15 cellular contexts compared by ENCODE assay signal in the genomic region with DNA sequence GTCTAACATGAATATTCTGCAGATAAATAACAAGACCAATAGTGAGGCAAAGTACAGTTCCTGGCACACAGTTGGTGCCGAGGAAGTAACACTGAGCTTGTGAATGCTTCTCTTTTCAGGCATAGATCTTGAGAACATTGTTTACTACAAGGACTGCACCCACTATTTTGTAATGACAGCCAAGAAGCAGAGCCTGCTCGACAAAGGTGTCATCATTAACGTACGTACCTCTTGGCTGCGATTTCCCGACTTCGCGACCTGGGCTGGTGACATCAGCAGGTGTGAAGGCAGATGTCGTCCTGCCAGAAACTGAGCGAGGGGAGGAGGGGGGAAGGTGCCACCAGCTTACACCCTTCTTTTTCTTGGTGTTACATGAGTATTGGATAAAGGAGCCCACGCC.
A peak's percentile ranks its signal among the peaks of the same experiment; 100 is the strongest.
DNase-seq lines count a peak whose midpoint lies in the region; ATAC-seq, FAIRE-seq and TF ChIP-seq lines count a peak whose summit lies in the region.
"Had no signal": no experiment of that assay in that cellular context is flagged by ENCODE, and none has a peak within 500 bp of the region (broad histone marks: within the 10 kb centered on the region; RNA-seq: fewer than 3 reads in every experiment).

No MANE protein-coding gene starts in this region.

- TF ChIP-seq CTCF in HL-60 (IDR thresholded peaks at IDR 0.05; ENCODE audit: insufficient read depth, low read length) (no peak), endothelial cell of umbilical vein (IDR thresholded peaks at IDR 0.05; ENCODE audit: extremely low read depth in 1 of 2, insufficient read depth in 1 of 2, low read depth in 1 of 2, low read length in 2 of 2) (no peak), progenitor cell of endocrine pancreas (IDR thresholded peaks at IDR 0.05; ENCODE audit: unreplicated experiment) (no peak)

- no peak for TF ChIP-seq POLR2A in endothelial cell of umbilical vein (IDR thresholded peaks at IDR 0.05; ENCODE audit: low read depth, low read length)

- H3K9me1 ChIP-seq in endothelial cell of umbilical vein (replicated peaks; ENCODE audit: control insufficient read depth, extremely low read depth, insufficient read depth, low read length), result no peaks in the 10 kb centered on the region

- no peaks in the 10 kb centered on the region for H3K9me3 Mint-ChIP-seq in progenitor cell of endocrine pancreas (ENCODE audit: low read depth)
- H3K9me3 Mint-ChIP-seq: activated naive CD8-positive, alpha-beta T cell treated with anti-CD3 and anti-CD28 coated beads, Interleukin-2, amount 10 ng/mL, durations not matched to agents 7 days and 5 days had no signal

- FAIRE-seq in endothelial cell of umbilical vein (lab: Jason Lieb, UNC), result peak; percentile 33

- H3K4me3 Mint-ChIP-seq in progenitor cell of endocrine pancreas (ENCODE audit: low read depth), result no peak overlapping the region
- H3K4me3 Mint-ChIP-seq: activated CD4-positive, alpha-beta T cell treated with anti-CD3 and anti-CD28 coated beads for 36 hours; activated naive CD8-positive, alpha-beta T cell treated with anti-CD3 and anti-CD28 coated beads, Interleukin-2, amount 10 ng/mL, durations not matched to agents 7 days and 5 days had no signal

- H3K36me3 ChIP-seq in BLaER1 treated with 17β-estradiol and CSF1 and Interleukin-3, amounts not matched to agents 10 nM and 100 nM, result peaks cover 0 to 27% (median 0%) of the 10 kb centered on the region in 11 experiments; a peak in 4 of 22 replicates
- H3K36me3 ChIP-seq in endothelial cell of umbilical vein (ENCODE audit: control insufficient read depth in 2 of 2, extremely low read depth in 1 of 2, insufficient read depth in 2 of 2, low read length in 2 of 2), result peaks cover 2 to 10% of the 10 kb centered on the region in 2 experiments

- H3K9me3 ChIP-seq in BLaER1 treated with 17β-estradiol and CSF1 and Interleukin-3, amounts not matched to agents 10 nM and 100 nM (replicated peaks in 1 of 11), result no peaks in the 10 kb centered on the region
- H3K9me3 ChIP-seq in endothelial cell of umbilical vein (replicated peaks; ENCODE audit: control insufficient read depth, insufficient read depth, low read length), result no peaks in the 10 kb centered on the region

- peak overlapping the region; percentile 39 to 90 (median 77) for H3K4me2 ChIP-seq in BLaER1 treated with 17β-estradiol and CSF1 and Interleukin-3, amounts not matched to agents 10 nM and 100 nM
- no peak overlapping the region for H3K4me2 ChIP-seq in endothelial cell of umbilical vein (ENCODE audit: insufficient read depth, low read length)

- H3K27me3 Mint-ChIP-seq in progenitor cell of endocrine pancreas, result no peaks in the 10 kb centered on the region
- H3K27me3 Mint-ChIP-seq: activated CD4-positive, alpha-beta T cell treated with anti-CD3 and anti-CD28 coated beads for 36 hours; activated naive CD8-positive, alpha-beta T cell treated with anti-CD3 and anti-CD28 coated beads, Interleukin-2, amount 10 ng/mL, durations not matched to agents 7 days and 5 days had no signal

- peak overlapping the region; percentile 72 for H3K27ac Mint-ChIP-seq in progenitor cell of endocrine pancreas
- H3K27ac Mint-ChIP-seq: activated CD4-positive, alpha-beta T cell treated with anti-CD3 and anti-CD28 coated beads for 36 hours; activated naive CD8-positive, alpha-beta T cell treated with anti-CD3 and anti-CD28 coated beads, Interleukin-2, amount 10 ng/mL, durations not matched to agents 7 days and 5 days had no signal

- peak overlapping the region in 2 of 11 experiments; percentile 7 to 77; a peak in 2 of 22 replicates for H3K27ac ChIP-seq in BLaER1 treated with 17β-estradiol and CSF1 and Interleukin-3, amounts not matched to agents 10 nM and 100 nM
- H3K27ac ChIP-seq in HL-60 (replicated peaks) (peak overlapping the region; percentile 60), endothelial cell of umbilical vein (ENCODE audit: insufficient read depth, low read depth, low read length) (no peak overlapping the region)

- H4K20me1 ChIP-seq in BLaER1 treated with 17β-estradiol and CSF1 and Interleukin-3, amounts not matched to agents 10 nM and 100 nM, result no peaks in the 10 kb centered on the region
- H4K20me1 ChIP-seq in endothelial cell of umbilical vein (replicated peaks; ENCODE audit: control insufficient read depth, extremely low read depth, insufficient read depth, low read length), result no peaks in the 10 kb centered on the region

- H3K4me1 ChIP-seq in BLaER1 treated with 17β-estradiol and CSF1 and Interleukin-3, amounts not matched to agents 10 nM and 100 nM, result peaks cover 39 to 76% (median 65%) of the 10 kb centered on the region in 10 experiments
- peaks cover 60% of the 10 kb centered on the region for H3K4me1 ChIP-seq in endothelial cell of umbilical vein (ENCODE audit: control insufficient read depth, extremely low read depth, insufficient read depth, low read length)

- H3K79me2 ChIP-seq in endothelial cell of umbilical vein (ENCODE audit: control insufficient read depth, insufficient read depth, low read length), result no peaks in the 10 kb centered on the region

- dilution Hi-C loops in endothelial cell of umbilical vein (cut with MboI; ENCODE audit: extremely low pct_ligation_motif_present, low sequenced_read_pairs), result no loop called here

- no peak for ATAC-seq in HG02571 (IDR thresholded peaks at IDR 0.05; ENCODE audit: unreplicated experiment)
- no peak for ATAC-seq in HG02852 (IDR thresholded peaks at IDR 0.05; ENCODE audit: unreplicated experiment)
- ATAC-seq: activated CD4-positive, alpha-beta T cell treated with anti-CD3 and anti-CD28 coated beads for 36 hours had no signal

- intact Hi-C loops in endothelial cell of umbilical vein (cut with micrococcal nuclease), result no loop called here

- POLR2A ChIA-PET in endothelial cell of umbilical vein (lab: Charles Lee), result no interaction called here

- no peaks in the 10 kb centered on the region for H3K36me3 Mint-ChIP-seq in progenitor cell of endocrine pancreas (ENCODE audit: insufficient read depth)

- H3K4me3 ChIP-seq in BLaER1 treated with 17β-estradiol and CSF1 and Interleukin-3, amounts not matched to agents 10 nM and 100 nM, result no peak overlapping the region
- H3K4me3 ChIP-seq in HL-60 (replicated peaks; ENCODE audit: insufficient read depth, low read length) (no peak overlapping the region), endothelial cell of umbilical vein (replicated peaks in 1 of 3; ENCODE audit: insufficient read depth in 1 of 3, low read depth in 1 of 3, low read length in 3 of 3) (no peak overlapping the region)

- H3K27me3 ChIP-seq in BLaER1 treated with 17β-estradiol and CSF1 and Interleukin-3, amounts not matched to agents 10 nM and 100 nM, result no peaks in the 10 kb centered on the region
- H3K27me3 ChIP-seq in HL-60 (ENCODE audit: insufficient read depth, poor library complexity, severe bottlenecking), result no peaks in the 10 kb centered on the region
- H3K27me3 ChIP-seq in endothelial cell of umbilical vein (ENCODE audit: control insufficient read depth in 2 of 2, insufficient read depth in 2 of 2, low read length in 2 of 2), result no peaks in the 10 kb centered on the region

- CTCF ChIA-PET in endothelial cell of umbilical vein (lab: Charles Lee), result interaction anchor here (1.1 to 2.0 kb wide), 4 partner anchors 15 to 106 kb away, joined by 3 to 7 read pairs (median 4); a partner anchor contains a TSS

- H3K4me1 Mint-ChIP-seq in progenitor cell of endocrine pancreas (ENCODE audit: low read depth), result peaks cover 58% of the 10 kb centered on the region

- BruUV-seq in endothelial cell of umbilical vein (replicated peaks; lab: Mats Ljungman, UMichigan), result no TSS peak

- DNase-seq in HL-60 (ENCODE audit: low read depth in 1 of 2, low spot score in 1 of 2), result no peak
- DNase-seq in endothelial cell of umbilical vein (ENCODE audit: low read depth, low spot score), result no peak
- DNase-seq in progenitor cell of endocrine pancreas (ENCODE audit: low spot score, unreplicated experiment), result no peak
- no peak for DNase-seq in retina
- DNase-seq in effector CD8-positive, alpha-beta T cell (lab: John Stamatoyannopoulos, UW), result no peak
- DNase-seq: activated CD4-positive, alpha-beta T cell treated with anti-CD3 and anti-CD28 coated beads for 36 hours; activated naive CD8-positive, alpha-beta T cell treated with anti-CD3 and anti-CD28 coated beads, Interleukin-2, amount 10 ng/mL, durations not matched to agents 7 days and 5 days; AML-193; kidney glomerular epithelial cell; MV-4-11; NCI-H2107; NCI-H774 had no signal

- no peak overlapping the region for H2AFZ ChIP-seq in endothelial cell of umbilical vein (ENCODE audit: low read depth, low read length)

- no peak overlapping the region for H3K9ac ChIP-seq in BLaER1 treated with 17β-estradiol and CSF1 and Interleukin-3, amounts not matched to agents 10 nM and 100 nM
- no peak overlapping the region for H3K9ac ChIP-seq in endothelial cell of umbilical vein (replicated peaks; ENCODE audit: extremely low read depth, insufficient read depth, low read length)

TF ChIP-seq in endothelial cell of umbilical vein, 7 proteins besides CTCF, POLR2A, EP300 and RAD21:
- no peak for TF ChIP-seq JUN (IDR thresholded peaks at IDR 0.05; ENCODE audit: borderline replicate concordance, insufficient read depth, insufficient read length, low read depth)
- no peak for TF ChIP-seq MYC (IDR thresholded peaks at IDR 0.05; ENCODE audit: low read depth, low read length)
TF ChIP-seq in endothelial cell of umbilical vein: peak in this region for 0.
